In genomic region chr1:234258071-234258470, GRCh38 we compare ENCODE assay signal across 20 cellular contexts.
"Had no signal": no experiment of that assay in that cellular context is flagged by ENCODE, and none has a peak within 500 bp of the region (broad histone marks: within the 10 kb centered on the region; RNA-seq: fewer than 3 reads in every experiment).

No MANE protein-coding gene starts in this region.

- H3K27ac Mint-ChIP-seq: naive thymus-derived CD8-positive, alpha-beta T cell; stimulated activated effector memory CD8-positive, alpha-beta T cell treated with anti-CD3 and anti-CD28 coated beads, Interleukin-12 subunit alpha, Interleukin-12 subunit beta, amount 100 ng/mL, for 72 hours; stimulated activated naive CD8-positive, alpha-beta T cell treated with anti-CD3 and anti-CD28 coated beads, Interleukin-15, Interleukin-2, amounts not matched to agents 100 ng/mL and 50 ng/mL, for 24 hours had no signal

- H3K4me3 ChIP-seq: mucosa of descending colon, psoas muscle, right lobe of liver, tibial artery, upper lobe of left lung, vagina had no signal

- H3K4me1 ChIP-seq: psoas muscle, right lobe of liver, tibial artery, vagina had no signal

- H3K27ac ChIP-seq: neutrophil, psoas muscle, right lobe of liver, tibial artery, upper lobe of left lung, vagina had no signal

- H3K36me3 Mint-ChIP-seq: stimulated activated effector memory CD8-positive, alpha-beta T cell treated with anti-CD3 and anti-CD28 coated beads, Interleukin-12 subunit alpha, Interleukin-12 subunit beta, amount 100 ng/mL, for 72 hours had no signal

- H3K27me3 ChIP-seq: right lobe of liver, upper lobe of left lung, vagina had no signal

- H3K4me3 Mint-ChIP-seq: naive thymus-derived CD8-positive, alpha-beta T cell; stimulated activated effector memory CD8-positive, alpha-beta T cell treated with anti-CD3 and anti-CD28 coated beads, Interleukin-12 subunit alpha, Interleukin-12 subunit beta, amount 100 ng/mL, for 72 hours; stimulated activated naive CD8-positive, alpha-beta T cell treated with anti-CD3 and anti-CD28 coated beads, Interleukin-15, Interleukin-2, amounts not matched to agents 100 ng/mL and 50 ng/mL, for 24 hours had no signal

- H3K36me3 ChIP-seq: neutrophil, right lobe of liver, tibial artery, upper lobe of left lung, vagina had no signal

- ATAC-seq: left lobe of liver; mucosa of descending colon; naive thymus-derived CD8-positive, alpha-beta T cell; psoas muscle; right lobe of liver; stimulated activated effector memory CD8-positive, alpha-beta T cell treated with anti-CD3 and anti-CD28 coated beads, Interleukin-12 subunit alpha, Interleukin-12 subunit beta, amount 100 ng/mL, for 72 hours had no signal

- DNase-seq: effector memory CD4-positive, alpha-beta T cell; erythroblast; foreskin melanocyte; head of caudate nucleus; hippocampal formation; kidney glomerular epithelial cell; mucosa of descending colon; naive thymus-derived CD8-positive, alpha-beta T cell; psoas muscle; retina; right lobe of liver; stimulated activated CD4-positive, alpha-beta T cell treated with anti-CD3 and anti-CD28 coated beads, Interleukin-4, amount 100 ng/mL, for 1 hour; stimulated activated CD8-positive, alpha-beta memory T cell treated with anti-CD3 and anti-CD28 coated beads, Interleukin-4, amount 100 ng/mL, for 48 hours; tibial artery; upper lobe of left lung had no signal

- H3K9me3 ChIP-seq: neutrophil, psoas muscle, tibial artery, upper lobe of left lung, vagina had no signal
